ENCODE assay signal across 8 cellular contexts in genomic region chr2:169798718-169799495, GRCh38. TPM values are rescaled to one million over a fixed set of nuclear protein-coding genes. Genes with fewer than 3 reads are reported as not detected.
A peak's percentile ranks its signal among the peaks of the same experiment; 100 is the strongest.
DNase-seq lines count a peak whose midpoint lies in the region; ATAC-seq and TF ChIP-seq lines count a peak whose summit lies in the region.

SSB (plus strand) TSS chr2:169798871; CDS start chr2:169800961, 2,090 bp downstream.

- H3K4me1 ChIP-seq in duodenal mucosa (ENCODE audit: control insufficient read depth in 1 of 2, insufficient read depth in 2 of 2, low read length in 2 of 2) = peaks cover 7 to 10% of the 10 kb centered on the region in 2 donors

- TF ChIP-seq CTCF in CD14-positive monocyte (IDR thresholded peaks at IDR 0.05) (no peak), lower leg skin (IDR thresholded peaks at IDR 0.05) (no peak)

- peak within 1 kb of the TSS; percentile 70 for H3K27ac ChIP-seq in duodenal mucosa (ENCODE audit: low read depth, low read length)

- no peak for TF ChIP-seq POLR2A in lower leg skin (IDR thresholded peaks at IDR 0.05)

- H3K9me3 ChIP-seq in duodenal mucosa (ENCODE audit: control insufficient read depth in 1 of 2, low read length in 2 of 2) = no peaks in the 10 kb centered on the region

- H3K27ac Mint-ChIP-seq in CD14-positive monocyte = peak within 1 kb of the TSS; percentile 64 to 91 (median 86)
- peak within 1 kb of the TSS; percentile 86 for H3K27ac Mint-ChIP-seq in activated CD4-positive, alpha-beta memory T cell treated with anti-CD3 and anti-CD28 coated beads, Interleukin-2, amount 10 ng/mL, durations not matched to agents 7 days and 5 days

- no peaks in the 10 kb centered on the region for H3K27me3 ChIP-seq in duodenal mucosa (ENCODE audit: control insufficient read depth in 1 of 2, insufficient read depth in 2 of 2, low read length in 2 of 2)

- H3K36me3 Mint-ChIP-seq in CD14-positive monocyte = peaks cover 15 to 26% of the 10 kb centered on the region in 2 donors
- H3K36me3 Mint-ChIP-seq in activated CD4-positive, alpha-beta memory T cell treated with anti-CD3 and anti-CD28 coated beads, Interleukin-2, amount 10 ng/mL, durations not matched to agents 7 days and 5 days (ENCODE audit: low read depth) = peaks cover 15% of the 10 kb centered on the region

- 0 to 1% methylated on average over 54 to 58 of the region's 63 CpGs for WGBS in lower leg skin, 2 donors

- intact Hi-C loops in CD14-positive monocyte (cut with micrococcal nuclease) = no loop called here
- intact Hi-C loops in lower leg skin (cut with DNase I; ENCODE audit: low total_unique reads) = no loop called here

- H3K9me3 Mint-ChIP-seq in CD14-positive monocyte = peaks cover 0 to 3% (median 0%) of the 10 kb centered on the region in 7 donors
- H3K9me3 Mint-ChIP-seq in activated CD4-positive, alpha-beta memory T cell treated with anti-CD3 and anti-CD28 coated beads, Interleukin-2, amount 10 ng/mL, durations not matched to agents 7 days and 5 days = no peaks in the 10 kb centered on the region

- H3K4me3 ChIP-seq in duodenal mucosa (ENCODE audit: low read depth in 1 of 2, low read length in 2 of 2) (peak within 1 kb of the TSS; percentile 90 to 95), lower leg skin (ENCODE audit: low read depth, poor library complexity, severe bottlenecking) (peak within 1 kb of the TSS; percentile 80)

- POLR2A ChIA-PET in activated CD4-positive, alpha-beta memory T cell treated with anti-CD3 and anti-CD28 coated beads, Interleukin-2, amount 10 ng/mL, durations not matched to agents 7 days and 5 days (lab: Charles Lee) = interaction anchor here (0.7 to 2.5 kb wide), 6 partner anchors 11 to 691 kb away, joined by 3 to 20 read pairs (median 5); partner anchors contain the start of gene UBR3

- CTCF ChIA-PET in activated CD4-positive, alpha-beta memory T cell treated with anti-CD3 and anti-CD28 coated beads, Interleukin-2, amount 10 ng/mL, durations not matched to agents 7 days and 5 days (lab: Charles Lee) = interaction anchor here (0.7 to 1.1 kb wide), 4 partner anchors 8 to 1130 kb away, joined by 3 read pairs; partner anchors contain the start of genes GORASP2 and UBR3

- H3K36me3 ChIP-seq in duodenal mucosa (ENCODE audit: control insufficient read depth in 1 of 2, insufficient read depth in 2 of 2, low read length in 2 of 2) = no peaks in the 10 kb centered on the region

- DNase-seq in CD14-positive monocyte (ENCODE audit: low spot score) = peak; percentile 72
- peak; percentile 82 for DNase-seq in NCI-H82 treated with DMSO at 0.1 percent for 48 hours (lab: John Stamatoyannopoulos, UW; ENCODE audit: unreplicated experiment)
- DNase-seq in activated CD4-positive, alpha-beta memory T cell treated with anti-CD3 and anti-CD28 coated beads, Interleukin-2, amount 10 ng/mL, durations not matched to agents 7 days and 5 days = peak; percentile 96
- DNase-seq in lower leg skin (ENCODE audit: low spot score in 2 of 2) = peak; percentile 88 to 98
- peak; percentile 90 to 96 for DNase-seq in stimulated activated CD4-positive, alpha-beta T cell treated with anti-CD3 and anti-CD28 coated beads, Interleukin-4, amount 100 ng/mL, for 48 hours (ENCODE audit: low read depth in 2 of 2)

- ATAC-seq in GM19395 (IDR thresholded peaks at IDR 0.05; ENCODE audit: unreplicated experiment) (peak; percentile 97), HG03565 (IDR thresholded peaks at IDR 0.05; ENCODE audit: unreplicated experiment) (peak; percentile 92)

- H3K9ac ChIP-seq in duodenal mucosa (ENCODE audit: low read depth in 1 of 2, low read length in 2 of 2) = peak within 1 kb of the TSS; percentile 53 to 72

- H3K4me1 Mint-ChIP-seq in CD14-positive monocyte = peaks cover 15% of the 10 kb centered on the region
- peaks cover 35% of the 10 kb centered on the region for H3K4me1 Mint-ChIP-seq in activated CD4-positive, alpha-beta memory T cell treated with anti-CD3 and anti-CD28 coated beads, Interleukin-2, amount 10 ng/mL, durations not matched to agents 7 days and 5 days

- peak within 1 kb of the TSS; percentile 85 to 91 for H3K4me3 Mint-ChIP-seq in CD14-positive monocyte
- peak within 1 kb of the TSS; percentile 82 for H3K4me3 Mint-ChIP-seq in activated CD4-positive, alpha-beta memory T cell treated with anti-CD3 and anti-CD28 coated beads, Interleukin-2, amount 10 ng/mL, durations not matched to agents 7 days and 5 days

- H3K27me3 Mint-ChIP-seq in CD14-positive monocyte (ENCODE audit: low read depth in 3 of 3) = peaks cover 1 to 3% (median 2%) of the 10 kb centered on the region in 3 donors
- peaks cover 2% of the 10 kb centered on the region for H3K27me3 Mint-ChIP-seq in activated CD4-positive, alpha-beta memory T cell treated with anti-CD3 and anti-CD28 coated beads, Interleukin-2, amount 10 ng/mL, durations not matched to agents 7 days and 5 days

RNA-seq across cellular contexts. Expression of gene SSB, which starts in this region (rescaled TPM):
- 10 to 100 TPM; 60.2 to 88.7 TPM for polyA plus RNA-seq in CD14-positive monocyte
- total RNA-seq in activated CD4-positive, alpha-beta memory T cell treated with anti-CD3 and anti-CD28 coated beads, Interleukin-2, amount 10 ng/mL, durations not matched to agents 7 days and 5 days = 10 to 100 TPM; 81.6 to 85.4 TPM
- 10 to 100 TPM; 29.1 to 40.0 (median 38.2) TPM for total RNA-seq in lower leg skin

Comparison
In these comparisons a context has a peak if more than half of its experiments do, and no peak if none do; other contexts are left out.
1. Peak in every context shown above with its lines: DNase-seq, ATAC-seq, H3K4me3 ChIP-seq and H3K27ac ChIP-seq.